In the genomic region with DNA sequence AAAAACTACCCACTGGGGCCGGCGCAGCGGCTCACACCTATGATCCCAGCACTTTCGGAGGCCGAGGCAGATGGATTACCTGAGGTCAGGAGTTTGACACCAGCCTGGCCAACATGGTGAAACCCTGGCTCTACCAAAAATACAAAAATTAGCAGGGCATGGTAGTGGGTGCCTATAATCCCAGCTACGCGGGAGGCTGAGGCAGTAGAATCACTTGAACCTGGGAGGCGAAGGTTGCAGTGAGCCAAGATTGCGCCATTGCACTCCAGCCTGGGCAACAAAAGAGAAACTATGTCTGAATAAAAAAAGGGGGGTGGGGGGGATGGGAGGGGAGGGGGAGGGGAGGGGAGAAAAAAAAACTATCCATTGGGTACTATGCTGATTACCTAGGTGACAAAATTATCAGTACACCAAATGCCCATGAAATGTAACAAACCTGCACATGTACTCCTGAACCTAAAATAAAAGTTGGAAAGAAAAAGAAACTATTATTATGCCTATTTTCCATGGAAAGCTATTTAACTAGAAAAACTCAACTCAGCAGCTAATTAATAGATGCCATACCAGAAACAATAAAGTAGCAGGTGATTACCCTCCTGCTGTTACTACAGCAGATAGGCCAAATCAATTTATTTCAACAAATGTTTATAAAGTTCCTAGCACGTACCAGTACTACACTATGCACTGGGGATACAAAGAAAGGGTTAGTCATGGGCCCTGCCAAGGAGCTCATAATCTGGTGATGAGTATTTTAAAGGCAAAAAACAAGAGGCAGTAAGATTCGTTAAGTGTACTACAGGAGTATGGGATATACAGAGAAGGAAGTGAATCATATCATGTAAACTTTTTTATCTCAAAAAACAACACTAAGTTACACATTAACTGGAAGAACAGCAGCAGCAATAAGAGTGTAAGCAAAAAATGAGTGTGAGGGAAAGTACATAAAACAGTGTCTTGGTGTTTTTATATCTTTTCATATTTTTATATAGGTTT, we compare ENCODE assay signal across 8 cellular contexts.
DNase-seq lines count a peak whose midpoint lies in the region; ATAC-seq and TF ChIP-seq lines count a peak whose summit lies in the region.

No MANE protein-coding gene starts in this region.

- no peak for DNase-seq in CD4-positive, alpha-beta memory T cell
- DNase-seq in brain microvascular endothelial cell (peak; percentile 80), NCI-H187 (lab: John Stamatoyannopoulos, UW) (no peak), medulla oblongata (ENCODE audit: extremely low spot score) (no peak), NCI-H1436 treated with DMSO at 0.1 percent for 48 hours (lab: John Stamatoyannopoulos, UW) (no peak), NCI-H446 treated with DMSO at 0.1 percent for 48 hours (lab: John Stamatoyannopoulos, UW) (no peak)

- peaks cover 47% of the 10 kb centered on the region for H3K4me1 ChIP-seq in CD4-positive, alpha-beta memory T cell (ENCODE audit: insufficient read depth, low read length)

- in situ Hi-C loops in brain microvascular endothelial cell (cut with HindIII; ENCODE audit: low pct_ligation_motif_present, low sequenced_read_pairs) = no loop called here

- no peak for TF ChIP-seq CTCF in brain microvascular endothelial cell (IDR thresholded peaks at IDR 0.05; ENCODE audit: low read depth, low read length, missing control alignments)

- no peaks in the 10 kb centered on the region for H3K27me3 Mint-ChIP-seq in CD4-positive, alpha-beta memory T cell

- peaks cover 0 to 8% (median 4%) of the 10 kb centered on the region in 8 donors for H3K9me3 Mint-ChIP-seq in CD4-positive, alpha-beta memory T cell

- intact Hi-C loops in CD4-positive, alpha-beta memory T cell (cut with micrococcal nuclease) = loop anchor here (1.0 kb wide), 2 partner anchors 8 to 15 kb away; no protein-coding TSS in a partner anchor

- H3K27ac ChIP-seq in CD4-positive, alpha-beta memory T cell (ENCODE audit: low read depth, low read length) = no peak overlapping the region
- H3K27ac ChIP-seq in brain microvascular endothelial cell = peak overlapping the region; percentile 78

- peak overlapping the region; percentile 5 to 88 (median 66) for H3K27ac Mint-ChIP-seq in CD4-positive, alpha-beta memory T cell

- peak overlapping the region; percentile 1 to 78 (median 46) for H3K4me3 Mint-ChIP-seq in CD4-positive, alpha-beta memory T cell

- H3K4me3 ChIP-seq in CD4-positive, alpha-beta memory T cell (ENCODE audit: low read length in 2 of 2) = no peak overlapping the region
- no peak overlapping the region for H3K4me3 ChIP-seq in brain microvascular endothelial cell (ENCODE audit: low read depth, low read length)

- no peaks in the 10 kb centered on the region for H3K9me3 ChIP-seq in CD4-positive, alpha-beta memory T cell (ENCODE audit: control insufficient read depth in 1 of 2, low read length in 2 of 2)

- POLR2A ChIA-PET in CD4-positive, alpha-beta memory T cell (lab: Charles Lee; ENCODE audit: partially characterized antibody) = interaction anchor here (0.8 to 18.4 kb wide), 5 partner anchors 8 to 114 kb away, joined by 3 to 423 read pairs (median 8); no protein-coding TSS in a partner anchor

- H3K4me1 Mint-ChIP-seq in CD4-positive, alpha-beta memory T cell = peaks cover 36 to 57% (median 47%) of the 10 kb centered on the region in 4 donors

- ATAC-seq in GM19468 (IDR thresholded peaks at IDR 0.05; ENCODE audit: extremely low read depth, unreplicated experiment) = peak; percentile 77
- peak; percentile 75 for ATAC-seq in HG03469 (IDR thresholded peaks at IDR 0.05; ENCODE audit: unreplicated experiment)

- no peaks in the 10 kb centered on the region for H3K27me3 ChIP-seq in CD4-positive, alpha-beta memory T cell (ENCODE audit: insufficient read depth, low read length)
- no peaks in the 10 kb centered on the region for H3K27me3 ChIP-seq in brain microvascular endothelial cell (replicated peaks)

- H3K36me3 Mint-ChIP-seq in CD4-positive, alpha-beta memory T cell = peaks cover 4 to 14% of the 10 kb centered on the region in 2 donors

- H3K36me3 ChIP-seq in CD4-positive, alpha-beta memory T cell (ENCODE audit: insufficient read depth, low read length) = no peaks in the 10 kb centered on the region
- no peaks in the 10 kb centered on the region for H3K36me3 ChIP-seq in brain microvascular endothelial cell (replicated peaks)

- CTCF ChIA-PET in CD4-positive, alpha-beta memory T cell (lab: Charles Lee; ENCODE audit: partially characterized antibody) = interaction anchor here (0.8 to 2.5 kb wide), 3 partner anchors 9 to 10 kb away, joined by 3 to 14 read pairs (median 4); no protein-coding TSS in a partner anchor
